Comparison of ENCODE assay signal across 9 cellular contexts in the genomic region with DNA sequence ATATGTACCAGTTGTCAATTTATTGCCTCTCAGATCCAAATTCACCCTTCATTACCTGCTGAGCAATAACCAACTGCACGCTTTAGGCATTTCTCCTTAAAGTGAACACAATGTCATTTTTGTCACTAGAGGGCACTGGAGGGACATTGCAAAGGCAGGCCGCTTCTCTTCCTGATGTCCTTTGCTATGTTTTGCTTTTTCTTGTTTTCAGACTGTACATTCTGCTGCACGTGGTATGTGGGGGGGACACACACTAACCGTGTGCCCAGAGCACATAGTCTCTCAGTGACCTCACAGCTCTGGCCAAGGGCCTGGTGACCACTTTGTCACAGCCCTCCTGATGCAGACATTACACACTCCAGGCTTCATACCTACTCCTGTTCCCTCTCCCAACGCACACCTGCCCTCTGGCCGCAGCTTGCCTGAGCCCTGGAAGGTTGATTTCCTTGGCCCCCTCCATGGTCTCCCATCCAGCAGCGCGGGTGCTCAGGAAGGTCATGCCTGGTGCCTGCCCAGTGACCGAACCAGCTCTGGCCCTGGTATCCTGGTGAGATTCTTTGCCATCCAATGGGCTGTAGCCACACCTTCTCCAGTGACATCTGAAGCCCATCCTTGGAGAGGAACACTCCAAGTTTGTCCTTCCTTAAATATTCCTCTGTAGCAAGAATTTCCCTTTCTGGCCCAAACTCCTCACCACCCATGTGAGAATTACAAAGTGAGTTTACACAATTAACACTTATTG. TPM values are rescaled to one million over a fixed set of nuclear protein-coding genes. Genes with fewer than 3 reads are reported as not detected.
DNase-seq lines count a peak whose midpoint lies in the region; ATAC-seq, FAIRE-seq and TF ChIP-seq lines count a peak whose summit lies in the region.
"Had no signal": no experiment of that assay in that cellular context is flagged by ENCODE, and none has a peak within 500 bp of the region (broad histone marks: within the 10 kb centered on the region; RNA-seq: fewer than 3 reads in every experiment).

No MANE protein-coding gene starts in this region.

- H3K4me1 Mint-ChIP-seq in type B pancreatic cell (ENCODE audit: unreplicated experiment) = peaks cover 5% of the 10 kb centered on the region

- H3K9me3 Mint-ChIP-seq in type B pancreatic cell = peaks cover 4% of the 10 kb centered on the region

- no peak overlapping the region for H3K4me3 Mint-ChIP-seq in type B pancreatic cell

- H3K36me3 Mint-ChIP-seq in type B pancreatic cell = no peaks in the 10 kb centered on the region

- no peak for DNase-seq in D721Med (ENCODE audit: insufficient read length, low spot score)
- peak; percentile 28 for DNase-seq in Jurkat, Clone E6-1 (ENCODE audit: low read depth, low spot score)
- DNase-seq in SHP77 treated with DMSO at 0.1 percent for 48 hours (lab: John Stamatoyannopoulos, UW) = peak; percentile 59
- peak; percentile 7 for DNase-seq in fibroblast of villous mesenchyme (ENCODE audit: low read depth)
- DNase-seq in type B pancreatic cell (ENCODE audit: extremely low spot score, unreplicated experiment) = no peak
- DNase-seq in stimulated activated CD4-positive, alpha-beta T cell treated with anti-CD3 and anti-CD28 coated beads, Interleukin-12 subunit alpha, Interleukin-12 subunit beta, amount 100 ng/mL, for 4 hours = no peak
- no peak for DNase-seq in activated CD4-positive, CD25-positive, alpha-beta regulatory T cell (lab: John Stamatoyannopoulos, UW)

- FAIRE-seq in D721Med (lab: Jason Lieb, UNC) = no peak

- no peak overlapping the region for H3K4me3 ChIP-seq in Jurkat, Clone E6-1 (ENCODE audit: low read length)
- H3K4me3 ChIP-seq in fibroblast of villous mesenchyme (ENCODE audit: low read depth, low read length) = no peak overlapping the region
- H3K4me3 ChIP-seq: thoracic aorta had no signal

- ATAC-seq in HG02763 (IDR thresholded peaks at IDR 0.05; ENCODE audit: unreplicated experiment) = no peak

- peaks cover 20% of the 10 kb centered on the region for H3K27me3 Mint-ChIP-seq in type B pancreatic cell

- TF ChIP-seq CTCF in D721Med (IDR thresholded peaks at IDR 0.05; ENCODE audit: insufficient read depth, missing control alignments) (peak; percentile 81), fibroblast of villous mesenchyme (IDR thresholded peaks at IDR 0.05; ENCODE audit: insufficient read depth, low read depth, low read length) (peak; percentile 49), type B pancreatic cell (conservative IDR thresholded peaks at IDR 0.05) (peak; percentile 72)

- H3K27ac Mint-ChIP-seq in type B pancreatic cell = no peak overlapping the region

RNA-seq across cellular contexts. Expression of a gene that starts 39.9 kb away (rescaled TPM):
- not detected for polyA plus RNA-seq in Jurkat, Clone E6-1 (2012; ENCODE audit: insufficient read depth, insufficient read length)
- not detected in 2 replicates for total RNA-seq in fibroblast of villous mesenchyme
- 0.72 and 0.79 TPM in 2 replicates for total RNA-seq in type B pancreatic cell (ENCODE audit: low replicate concordance)
- total RNA-seq: thoracic aorta had no signal

Comparison
In these comparisons a context has a peak if more than half of its experiments do, and no peak if none do; other contexts are left out.
1. DNase-seq: peak in Jurkat, Clone E6-1 (single experiment), SHP77 treated with DMSO at 0.1 percent for 48 hours (single experiment) and fibroblast of villous mesenchyme (single experiment); none in D721Med (single experiment), type B pancreatic cell (single experiment), stimulated activated CD4-positive, alpha-beta T cell treated with anti-CD3 and anti-CD28 coated beads, Interleukin-12 subunit alpha, Interleukin-12 subunit beta, amount 100 ng/mL, for 4 hours (single experiment) and activated CD4-positive, CD25-positive, alpha-beta regulatory T cell (0 of 4).
2. Peak in every context shown above with its lines, with median percentiles within 50 percentile points of each other: CTCF ChIP-seq.